Comparison of ENCODE assay signal across 15 cellular contexts in the genomic region with DNA sequence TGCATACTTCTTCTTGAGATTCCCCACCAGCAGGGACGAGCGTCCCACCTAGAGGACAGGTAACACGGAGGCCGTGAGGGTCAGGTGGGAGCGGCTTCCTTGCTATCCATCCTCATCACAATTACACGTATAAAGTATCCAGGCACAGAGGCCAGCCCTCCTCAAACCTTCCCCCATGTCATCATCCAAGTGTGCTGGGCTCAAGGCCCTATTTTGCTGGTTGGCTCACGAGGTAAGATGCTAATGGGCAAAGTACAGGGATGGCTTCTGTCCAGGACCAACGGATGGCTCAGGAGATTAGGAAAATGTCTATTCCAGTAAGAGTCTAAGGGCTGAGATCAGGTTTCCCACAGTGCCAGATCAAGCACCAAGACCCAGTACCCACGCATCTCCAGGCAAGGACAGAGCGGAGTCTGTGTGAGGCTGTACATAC. TPM values are rescaled to one million over a fixed set of nuclear protein-coding genes. Genes with fewer than 3 reads are reported as not detected.
DNase-seq lines count a peak whose midpoint lies in the region; ATAC-seq and TF ChIP-seq lines count a peak whose summit lies in the region.
"Had no signal": no experiment of that assay in that cellular context is flagged by ENCODE, and none has a peak within 500 bp of the region (broad histone marks: within the 10 kb centered on the region; RNA-seq: fewer than 3 reads in every experiment).

No MANE protein-coding gene starts in this region.

- H2AFZ ChIP-seq in mammary epithelial cell (ENCODE audit: low read depth, low read length) = no peak overlapping the region

- no peak for TF ChIP-seq EP300 in stomach (IDR thresholded peaks at IDR 0.05)

- dilution Hi-C loops in mammary epithelial cell (cut with HindIII; ENCODE audit: low sequenced_read_pairs) = loop anchor here (5.0 kb wide), 3 partner anchors 50 to 115 kb away; no protein-coding TSS in a partner anchor

- BruUV-seq in mammary epithelial cell (replicated peaks; lab: Mats Ljungman, UMichigan) = no TSS peak

- POLR2A ChIA-PET in activated CD8-positive, alpha-beta T cell treated with anti-CD3 and anti-CD28 coated beads, Interleukin-2, amount 10 ng/mL, durations not matched to agents 7 days and 5 days (lab: Charles Lee) = no interaction called here

- no peaks in the 10 kb centered on the region for H3K27me3 ChIP-seq in mammary epithelial cell (ENCODE audit: insufficient read depth, low read length)
- H3K27me3 ChIP-seq in liver (ENCODE audit: control insufficient read depth in 4 of 4, insufficient read depth in 4 of 4, low read length in 3 of 4) = no peaks in the 10 kb centered on the region
- H3K27me3 ChIP-seq in stomach = no peaks in the 10 kb centered on the region
- H3K27me3 ChIP-seq: SJSA1 had no signal

- no peak overlapping the region for H3K9ac ChIP-seq in mammary epithelial cell (ENCODE audit: insufficient read depth, low read length)
- no peak overlapping the region for H3K9ac ChIP-seq in liver (ENCODE audit: low read depth in 1 of 2, low read length in 2 of 2)

- peak overlapping the region; percentile 64 for H3K27ac ChIP-seq in mammary epithelial cell (ENCODE audit: insufficient read depth, low read depth, low read length)
- H3K27ac ChIP-seq in liver (ENCODE audit: low read depth in 1 of 2, low read length in 2 of 2) = peak overlapping the region; percentile 11
- peak overlapping the region in 4 of 5 donors; percentile 97 to 100 (median 99) for H3K27ac ChIP-seq in stomach
- H3K27ac ChIP-seq: SJSA1 had no signal

- no peak overlapping the region for H3K27ac Mint-ChIP-seq in activated CD8-positive, alpha-beta T cell treated with anti-CD3 and anti-CD28 coated beads, Interleukin-2, amount 10 ng/mL, durations not matched to agents 7 days and 5 days
- no peak overlapping the region for H3K27ac Mint-ChIP-seq in stimulated activated memory B cell treated with anti-CD40 and anti-IgM and Interleukin-4, amounts not matched to agents 10 μg/mL and 1 μg/mL and 100 μg/mL, for 72 hours
- H3K27ac Mint-ChIP-seq: activated naive CD8-positive, alpha-beta T cell had no signal

- H3K27me3 Mint-ChIP-seq in activated CD8-positive, alpha-beta T cell treated with anti-CD3 and anti-CD28 coated beads, Interleukin-2, amount 10 ng/mL, durations not matched to agents 7 days and 5 days (ENCODE audit: low read depth) = no peaks in the 10 kb centered on the region
- H3K27me3 Mint-ChIP-seq in stimulated activated memory B cell treated with anti-CD40 and anti-IgM and Interleukin-4, amounts not matched to agents 10 μg/mL and 1 μg/mL and 100 μg/mL, for 72 hours = no peaks in the 10 kb centered on the region
- H3K27me3 Mint-ChIP-seq: activated naive CD8-positive, alpha-beta T cell; IgD-negative memory B cell had no signal

- no peak overlapping the region for H3K4me3 Mint-ChIP-seq in activated CD8-positive, alpha-beta T cell treated with anti-CD3 and anti-CD28 coated beads, Interleukin-2, amount 10 ng/mL, durations not matched to agents 7 days and 5 days
- no peak overlapping the region for H3K4me3 Mint-ChIP-seq in stimulated activated memory B cell treated with anti-CD40 and anti-IgM and Interleukin-4, amounts not matched to agents 10 μg/mL and 1 μg/mL and 100 μg/mL, for 72 hours
- H3K4me3 Mint-ChIP-seq: activated naive CD8-positive, alpha-beta T cell had no signal

- peaks cover 12% of the 10 kb centered on the region for H3K4me1 Mint-ChIP-seq in activated CD8-positive, alpha-beta T cell treated with anti-CD3 and anti-CD28 coated beads, Interleukin-2, amount 10 ng/mL, durations not matched to agents 7 days and 5 days (ENCODE audit: low read depth)
- H3K4me1 Mint-ChIP-seq in stimulated activated memory B cell treated with anti-CD40 and anti-IgM and Interleukin-4, amounts not matched to agents 10 μg/mL and 1 μg/mL and 100 μg/mL, for 72 hours = peaks cover 19% of the 10 kb centered on the region

- TF ChIP-seq CTCF in mammary epithelial cell (conservative IDR thresholded peaks at IDR 0.05 in 1 of 2, IDR thresholded peaks at IDR 0.05 in 1 of 2; ENCODE audit: extremely low read depth in 1 of 2, insufficient read depth in 1 of 2, low read depth in 1 of 2, low read length in 2 of 2) = no peak
- TF ChIP-seq CTCF in liver (IDR thresholded peaks at IDR 0.05; ENCODE audit: low read depth, low read length, missing input control) = no peak
- TF ChIP-seq CTCF in stomach (IDR thresholded peaks at IDR 0.05) = no peak

- peaks cover 80% of the 10 kb centered on the region for H3K79me2 ChIP-seq in mammary epithelial cell (ENCODE audit: insufficient read depth, low read length)

- WGBS in mammary epithelial cell (ENCODE audit: low coverage, missing lambda C conversion rate) = 70% methylated on average over 7 of the region's 10 CpGs
- 76% methylated on average over 10 of the region's 10 CpGs for WGBS in liver
- whole genome bisulfite sequencing in stomach, 5 donors = 61 to 80% (median 78%) methylated on average over 7 to 10 of the region's 10 CpGs

- in situ Hi-C loops in mammary epithelial cell (cut with MboI; ENCODE audit: low sequenced_read_pairs in 2 of 2) = no loop called here

- H3K9me3 ChIP-seq in mammary epithelial cell (replicated peaks; ENCODE audit: insufficient read depth, low read length) (no peaks in the 10 kb centered on the region), liver (ENCODE audit: control insufficient read depth in 4 of 4, low read length in 3 of 4) (no peaks in the 10 kb centered on the region), stomach (no peaks in the 10 kb centered on the region)
- H3K9me3 ChIP-seq: mucosa of descending colon, SJSA1 had no signal

- H3K4me3 ChIP-seq in mammary epithelial cell (replicated peaks in 1 of 3; ENCODE audit: insufficient read depth in 1 of 3, low read depth in 2 of 3, low read length in 3 of 3) = no peak overlapping the region
- H3K4me3 ChIP-seq in liver (ENCODE audit: low read depth in 1 of 3, low read length in 3 of 3) = no peak overlapping the region
- no peak overlapping the region for H3K4me3 ChIP-seq in stomach
- H3K4me3 ChIP-seq: mucosa of descending colon, SJSA1 had no signal

- H3K4me1 ChIP-seq in mammary epithelial cell (ENCODE audit: insufficient read depth, low read length) = peaks cover 91% of the 10 kb centered on the region
- H3K4me1 ChIP-seq in liver (ENCODE audit: control insufficient read depth in 4 of 4, insufficient read depth in 4 of 4, low read length in 3 of 4) = peaks cover 18 to 58% (median 38%) of the 10 kb centered on the region in 4 donors
- peaks cover 58 to 92% (median 68%) of the 10 kb centered on the region in 4 donors for H3K4me1 ChIP-seq in stomach

- no peak for TF ChIP-seq POLR2A in stomach (IDR thresholded peaks at IDR 0.05)

- TF ChIP-seq RAD21 in liver (IDR thresholded peaks at IDR 0.05) = no peak

- no peak overlapping the region for H3K4me2 ChIP-seq in mammary epithelial cell (ENCODE audit: insufficient read depth, low read depth, low read length)

- CTCF ChIA-PET in mammary epithelial cell (lab: Charles Lee; ENCODE audit: low non-redundant PET) = no interaction called here
- CTCF ChIA-PET in activated CD8-positive, alpha-beta T cell treated with anti-CD3 and anti-CD28 coated beads, Interleukin-2, amount 10 ng/mL, durations not matched to agents 7 days and 5 days (lab: Charles Lee) = no interaction called here

- intact Hi-C loops in mammary epithelial cell (cut with micrococcal nuclease) (no loop called here), stomach (cut with DNase I; ENCODE audit: low total_unique reads) (no loop called here)

- H4K20me1 ChIP-seq in mammary epithelial cell (ENCODE audit: insufficient read depth, low read length) = peaks cover 4% of the 10 kb centered on the region

- H3K9me3 Mint-ChIP-seq in activated CD8-positive, alpha-beta T cell treated with anti-CD3 and anti-CD28 coated beads, Interleukin-2, amount 10 ng/mL, durations not matched to agents 7 days and 5 days (ENCODE audit: insufficient read depth) = no peaks in the 10 kb centered on the region
- H3K9me3 Mint-ChIP-seq in stimulated activated memory B cell treated with anti-CD40 and anti-IgM and Interleukin-4, amounts not matched to agents 10 μg/mL and 1 μg/mL and 100 μg/mL, for 72 hours = no peaks in the 10 kb centered on the region
- H3K9me3 Mint-ChIP-seq: IgD-negative memory B cell had no signal

- DNase-seq in NCI-H2196 treated with DMSO at 0.1 percent for 48 hours (lab: John Stamatoyannopoulos, UW; ENCODE audit: unreplicated experiment) (peak; percentile 27), mammary epithelial cell (no peak), stomach (no peak), cortex of kidney (lab: John Stamatoyannopoulos, UW) (no peak)
- DNase-seq in activated CD8-positive, alpha-beta T cell treated with anti-CD3 and anti-CD28 coated beads, Interleukin-2, amount 10 ng/mL, durations not matched to agents 7 days and 5 days = no peak
- DNase-seq: activated CD4-positive, alpha-beta T cell treated with anti-CD3 and anti-CD28 coated beads, Interleukin-2, amount 50 U/mL, for 1 hour; erythroblast; stimulated activated CD4-positive, alpha-beta T cell treated with anti-CD3 and anti-CD28 coated beads, Interleukin-2, amount 100 ng/mL, for 48 hours had no signal

- H3K36me3 ChIP-seq in mammary epithelial cell (ENCODE audit: insufficient read depth, low read length) (peaks cover 55% of the 10 kb centered on the region), liver (ENCODE audit: control insufficient read depth in 4 of 4, insufficient read depth in 3 of 4, low read depth in 1 of 4, low read length in 3 of 4) (peaks cover 24 to 58% (median 53%) of the 10 kb centered on the region in 4 donors), stomach (peaks cover 50 to 72% (median 68%) of the 10 kb centered on the region in 4 donors)

- peaks cover 46% of the 10 kb centered on the region for H3K36me3 Mint-ChIP-seq in activated CD8-positive, alpha-beta T cell treated with anti-CD3 and anti-CD28 coated beads, Interleukin-2, amount 10 ng/mL, durations not matched to agents 7 days and 5 days (ENCODE audit: low read depth)
- H3K36me3 Mint-ChIP-seq in stimulated activated memory B cell treated with anti-CD40 and anti-IgM and Interleukin-4, amounts not matched to agents 10 μg/mL and 1 μg/mL and 100 μg/mL, for 72 hours = peaks cover 63% of the 10 kb centered on the region
- H3K36me3 Mint-ChIP-seq: IgD-negative memory B cell had no signal

- ATAC-seq in HG03378 (IDR thresholded peaks at IDR 0.05; ENCODE audit: unreplicated experiment) = no peak
- no peak for ATAC-seq in activated CD8-positive, alpha-beta T cell treated with anti-CD3 and anti-CD28 coated beads, Interleukin-2, amount 10 ng/mL, durations not matched to agents 7 days and 5 days
- ATAC-seq in stimulated activated memory B cell treated with anti-CD40 and anti-IgM and Interleukin-4, amounts not matched to agents 10 μg/mL and 1 μg/mL and 100 μg/mL, for 72 hours = no peak
- ATAC-seq: mucosa of descending colon had no signal

TF ChIP-seq in liver, 16 proteins besides CTCF, POLR2A, EP300 and RAD21:
- TF ChIP-seq FOXA2 (IDR thresholded peaks at IDR 0.05) (no peak), YY1 (IDR thresholded peaks at IDR 0.05) (no peak), HNF4G (IDR thresholded peaks at IDR 0.05) (no peak)
TF ChIP-seq in liver: peak in this region for 0.

RNA-seq across cellular contexts. Expression of a gene that starts 11.5 kb away (rescaled TPM):
- total RNA-seq in mammary epithelial cell (not detected), liver (not detected), stomach (not detected)
- polyA plus RNA-seq in mammary epithelial cell (not detected), liver (not detected), stomach (not detected)
- polyA minus RNA-seq in mammary epithelial cell = not detected
- not detected for total RNA-seq in activated CD8-positive, alpha-beta T cell treated with anti-CD3 and anti-CD28 coated beads, Interleukin-2, amount 10 ng/mL, durations not matched to agents 7 days and 5 days
- total RNA-seq: mucosa of descending colon, SJSA1 had no signal
- polyA plus RNA-seq: IgD-negative memory B cell had no signal

Comparison
In these comparisons a context has a peak if more than half of its experiments do, and no peak if none do; other contexts are left out.
1. H3K27ac ChIP-seq: peak in every context shown above with its lines; median percentile 99 in stomach; 64 in mammary epithelial cell; 11 in liver.